17 cellular contexts compared by ENCODE assay signal in genomic region chr5:123206618-123207320, GRCh38.
DNase-seq lines count a peak whose midpoint lies in the region; TF ChIP-seq lines count a peak whose summit lies in the region.
"Had no signal": no experiment of that assay in that cellular context is flagged by ENCODE, and none has a peak within 500 bp of the region (broad histone marks: within the 10 kb centered on the region; RNA-seq: fewer than 3 reads in every experiment).

No MANE protein-coding gene starts in this region.

- H3K79me2 ChIP-seq in hepatocyte, result no peaks in the 10 kb centered on the region
- no peaks in the 10 kb centered on the region for H3K79me2 ChIP-seq in smooth muscle cell (ENCODE audit: low read depth)

- POLR2A ChIA-PET in HEK293T (lab: Yijun Ruan, JAX), result no interaction called here

- no peaks in the 10 kb centered on the region for H3K9me2 ChIP-seq in hepatocyte (replicated peaks; ENCODE audit: insufficient read depth)

- H2AFZ ChIP-seq in hepatocyte (no peak overlapping the region), smooth muscle cell (ENCODE audit: low read depth) (peak overlapping the region; percentile 6)

- H3K27ac ChIP-seq in hepatocyte (peak overlapping the region; percentile 78), smooth muscle cell (ENCODE audit: low read depth) (peak overlapping the region; percentile 100)
- H3K27ac ChIP-seq: BLaER1 treated with 17β-estradiol and CSF1 and Interleukin-3, amounts not matched to agents 10 nM and 100 nM; ovary had no signal

- no peaks in the 10 kb centered on the region for H3K36me3 ChIP-seq in hepatocyte (replicated peaks; ENCODE audit: insufficient read depth, low read depth)
- no peaks in the 10 kb centered on the region for H3K36me3 ChIP-seq in smooth muscle cell (ENCODE audit: low read depth)
- H3K36me3 ChIP-seq: BLaER1 treated with 17β-estradiol and CSF1 and Interleukin-3, amounts not matched to agents 10 nM and 100 nM; heart left ventricle; ovary had no signal

- H3K4me3 ChIP-seq in astrocyte of the spinal cord (ENCODE audit: low read depth, low read length) (no peak overlapping the region), hepatocyte (no peak overlapping the region), smooth muscle cell (peak overlapping the region; percentile 34)
- H3K4me3 ChIP-seq: BLaER1 treated with 17β-estradiol and CSF1 and Interleukin-3, amounts not matched to agents 10 nM and 100 nM; heart left ventricle; ovary had no signal

- no peaks in the 10 kb centered on the region for H3K9me3 ChIP-seq in hepatocyte (ENCODE audit: low read depth)
- no peaks in the 10 kb centered on the region for H3K9me3 ChIP-seq in smooth muscle cell (replicated peaks; ENCODE audit: low read depth)
- H3K9me3 ChIP-seq: BLaER1 treated with 17β-estradiol and CSF1 and Interleukin-3, amounts not matched to agents 10 nM and 100 nM; heart left ventricle; ovary had no signal

- in situ Hi-C loops in astrocyte of the spinal cord (cut with HindIII; ENCODE audit: low sequenced_read_pairs) (no loop called here), GM13977 (cut with MboI; ENCODE audit: low pct_unique_long_range_greater_than_20kb, low sequenced_read_pairs, unreplicated experiment) (no loop called here), G401 (cut with HindIII; ENCODE audit: low sequenced_read_pairs) (no loop called here)

- TF ChIP-seq CTCF in astrocyte of the spinal cord (IDR thresholded peaks at IDR 0.05; ENCODE audit: low read depth, low read length) (no peak), hepatocyte (IDR thresholded peaks at IDR 0.05; ENCODE audit: poor library complexity) (no peak), smooth muscle cell (IDR thresholded peaks at IDR 0.05; ENCODE audit: borderline replicate concordance, insufficient read depth, poor library complexity, severe bottlenecking) (no peak), GM13977 (IDR thresholded peaks at IDR 0.05; ENCODE audit: extremely low read depth, insufficient read depth, missing control alignments) (no peak)

- H3K4me2 ChIP-seq in hepatocyte (peak overlapping the region; percentile 55), smooth muscle cell (peak overlapping the region; percentile 82)

- WGBS in hepatocyte (ENCODE audit: low lambda C conversion rate, missing lambda C conversion rate), result 62% methylated on average over 4 of the region's 4 CpGs
- 16% methylated on average over 4 of the region's 4 CpGs for WGBS in smooth muscle cell (ENCODE audit: low lambda C conversion rate)

- CTCF ChIA-PET in HEK293T (lab: Yijun Ruan, JAX), result interaction anchor here (0.7 kb wide), 1 partner anchor 17 kb away, joined by 3 read pairs; no protein-coding TSS in a partner anchor

- H3K27me3 ChIP-seq in hepatocyte (no peaks in the 10 kb centered on the region), smooth muscle cell (ENCODE audit: low read depth) (no peaks in the 10 kb centered on the region)
- H3K27me3 ChIP-seq: BLaER1 treated with 17β-estradiol and CSF1 and Interleukin-3, amounts not matched to agents 10 nM and 100 nM; heart left ventricle; ovary had no signal

- H3K4me1 ChIP-seq in hepatocyte (ENCODE audit: insufficient read depth) (peaks cover 27% of the 10 kb centered on the region), smooth muscle cell (ENCODE audit: low read depth) (peaks cover 41% of the 10 kb centered on the region)

- H3K9ac ChIP-seq in smooth muscle cell (ENCODE audit: low read depth), result peak overlapping the region; percentile 96
- H3K9ac ChIP-seq: BLaER1 treated with 17β-estradiol and CSF1 and Interleukin-3, amounts not matched to agents 10 nM and 100 nM had no signal

- DNase-seq in HEK293T (ENCODE audit: extremely low spot score) (no peak), astrocyte of the spinal cord (ENCODE audit: low read depth, low spot score) (peak; percentile 41), hepatocyte (ENCODE audit: low spot score) (peak; percentile 24), smooth muscle cell (lab: John Stamatoyannopoulos, UW; ENCODE audit: unreplicated experiment) (no peak), GM13977 (ENCODE audit: low spot score) (no peak), G401 (ENCODE audit: low spot score) (no peak), NCI-H1436 treated with DMSO at 0.1 percent for 48 hours (lab: John Stamatoyannopoulos, UW) (no peak)
- DNase-seq: activated CD4-positive, alpha-beta T cell treated with anti-CD3 and anti-CD28 coated beads, Interleukin-2, amount 50 U/mL, for 48 hours; activated T-cell treated with anti-CD3 and anti-CD28 coated beads, Interleukin-2, amount 50 U/mL, for 24 hours; central memory CD4-positive, alpha-beta T cell; DMS 273 treated with DMSO at 0.1 percent for 48 hours; heart left ventricle; NCI-H2081 treated with DMSO at 0.1 percent for 48 hours; NCI-H526 treated with DMSO at 0.1 percent for 48 hours; ovary; stimulated activated CD4-positive, alpha-beta T cell treated with anti-CD3 and anti-CD28 coated beads, Interleukin-4, amount 100 ng/mL, for 4 hours had no signal

- H4K20me1 ChIP-seq in hepatocyte (ENCODE audit: insufficient read depth, poor library complexity, severe bottlenecking) (no peaks in the 10 kb centered on the region), smooth muscle cell (ENCODE audit: low read depth) (no peaks in the 10 kb centered on the region)
- H4K20me1 ChIP-seq: BLaER1 treated with 17β-estradiol and CSF1 and Interleukin-3, amounts not matched to agents 10 nM and 100 nM had no signal

- H3F3A ChIP-seq in smooth muscle cell (ENCODE audit: low read depth), result peaks cover 58% of the 10 kb centered on the region

TF ChIP-seq in HEK293T, 16 proteins besides CTCF, POLR2A, EP300 and RAD21:
- TF ChIP-seq BHLHE40 (IDR thresholded peaks at IDR 0.05; ENCODE audit: borderline replicate concordance) (no peak), PKNOX1 (IDR thresholded peaks at IDR 0.05) (peak; percentile 67), ELF4 (IDR thresholded peaks at IDR 0.05) (no peak), TARDBP (IDR thresholded peaks at IDR 0.05) (no peak), FOXA1 (IDR thresholded peaks at IDR 0.05) (no peak), FOXK2 (IDR thresholded peaks at IDR 0.05) (no peak), FOXM1 (IDR thresholded peaks at IDR 0.05; ENCODE audit: borderline replicate concordance) (no peak), NFRKB (IDR thresholded peaks at IDR 0.05) (no peak)
TF ChIP-seq in HEK293T: peak in this region for 1.

Comparison
In these comparisons a context has a peak if more than half of its experiments do, and no peak if none do; other contexts are left out.
1. DNase-seq: peak in astrocyte of the spinal cord (single experiment) and hepatocyte (single experiment); none in HEK293T (single experiment), smooth muscle cell (single experiment), GM13977 (single experiment), G401 (single experiment) and NCI-H1436 treated with DMSO at 0.1 percent for 48 hours (single experiment).